ENCODE assay signal across 8 cellular contexts in the genomic region with DNA sequence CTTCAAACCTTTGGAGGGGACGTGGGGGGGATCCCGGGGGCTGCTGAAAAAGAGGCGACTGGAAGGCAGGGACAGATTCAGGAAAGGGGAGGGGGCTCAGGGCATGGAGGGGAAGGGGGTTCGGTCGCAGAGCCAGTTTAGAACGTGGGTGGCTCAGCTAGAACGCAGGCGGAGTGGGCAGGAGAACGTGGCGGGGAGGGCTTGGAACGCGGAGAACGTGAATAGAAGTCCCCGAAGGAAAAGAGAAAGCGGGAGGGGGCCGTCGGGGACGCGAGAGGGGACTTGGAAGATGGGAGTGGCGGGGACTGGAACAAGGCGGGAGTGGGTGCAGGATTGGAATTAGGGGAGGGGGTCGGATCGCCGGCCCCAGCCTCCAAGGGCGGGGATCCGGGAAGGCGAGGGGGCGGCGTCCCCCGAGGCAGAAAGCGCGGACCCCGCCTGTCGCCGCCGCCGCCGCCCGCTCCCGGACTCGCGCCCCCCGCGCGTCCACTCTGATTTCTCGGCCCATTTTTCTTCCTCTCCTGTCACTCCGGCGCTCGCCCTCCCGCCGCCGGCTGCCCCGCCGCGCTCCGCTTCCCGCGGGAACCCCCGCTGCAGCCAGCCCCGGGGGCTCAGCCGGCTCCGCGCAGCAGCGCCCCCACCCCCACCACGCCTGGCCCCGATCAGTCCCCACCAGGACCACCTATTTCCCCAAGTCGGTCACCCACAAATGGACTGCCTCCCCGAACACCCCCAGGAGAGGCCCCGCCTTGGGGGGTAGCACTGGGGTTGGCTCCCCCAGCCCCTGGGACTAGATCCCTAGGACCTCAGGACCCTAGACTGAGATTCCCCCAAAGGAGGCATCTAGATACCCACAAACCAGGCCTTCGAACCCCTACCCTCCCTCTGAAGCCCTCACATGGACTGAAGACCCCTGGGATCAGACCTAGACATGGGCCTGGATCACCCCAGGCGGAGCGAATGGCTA. TPM values are rescaled to one million over a fixed set of nuclear protein-coding genes. Genes with fewer than 3 reads are reported as not detected.
DNase-seq lines count a peak whose midpoint lies in the region; ATAC-seq and TF ChIP-seq lines count a peak whose summit lies in the region.

No MANE protein-coding gene starts in this region.

- intact Hi-C loops in left ventricle myocardium superior (cut with micrococcal nuclease) (no loop called here), lower lobe of right lung (cut with DNase I) (no loop called here), vagina (cut with DNase I) (no loop called here)

- H3K27ac Mint-ChIP-seq in activated naive CD8-positive, alpha-beta T cell treated with anti-CD3 and anti-CD28 coated beads for 36 hours, result peak overlapping the region; percentile 87

- no peaks in the 10 kb centered on the region for H3K9me3 Mint-ChIP-seq in activated naive CD8-positive, alpha-beta T cell treated with anti-CD3 and anti-CD28 coated beads for 36 hours

- H3K9me3 ChIP-seq in right atrium auricular region (no peaks in the 10 kb centered on the region), lower lobe of right lung (no peaks in the 10 kb centered on the region), vagina (no peaks in the 10 kb centered on the region)

- peak overlapping the region in 1 of 2 donors; percentile 4 for H3K27ac ChIP-seq in right atrium auricular region
- no peak overlapping the region for H3K27ac ChIP-seq in lower lobe of right lung
- no peak overlapping the region for H3K27ac ChIP-seq in vagina

- H3K4me3 ChIP-seq in right atrium auricular region, result peak overlapping the region; percentile 31 to 58
- peak overlapping the region; percentile 52 for H3K4me3 ChIP-seq in lower lobe of right lung
- H3K4me3 ChIP-seq in vagina, result peak overlapping the region; percentile 29 to 41

- no peaks in the 10 kb centered on the region for H3K36me3 ChIP-seq in right atrium auricular region
- no peaks in the 10 kb centered on the region for H3K36me3 ChIP-seq in lower lobe of right lung
- no peaks in the 10 kb centered on the region for H3K36me3 ChIP-seq in vagina

- peaks cover 5% of the 10 kb centered on the region for H3K27me3 Mint-ChIP-seq in activated naive CD8-positive, alpha-beta T cell treated with anti-CD3 and anti-CD28 coated beads for 36 hours

- no peak for TF ChIP-seq CTCF in right atrium auricular region (IDR thresholded peaks at IDR 0.05)
- TF ChIP-seq CTCF in lower lobe of right lung (IDR thresholded peaks at IDR 0.05), result no peak
- TF ChIP-seq CTCF in vagina (IDR thresholded peaks at IDR 0.05), result no peak

- DNase-seq in right atrium auricular region (ENCODE audit: low spot score), result no peak
- DNase-seq in left ventricle myocardium superior, result no peak
- no peak for DNase-seq in activated naive CD8-positive, alpha-beta T cell treated with anti-CD3 and anti-CD28 coated beads for 36 hours
- no peak for DNase-seq in lower lobe of right lung
- DNase-seq in vagina (ENCODE audit: extremely low spot score in 2 of 2), result no peak

- TF ChIP-seq POLR2A in vagina (IDR thresholded peaks at IDR 0.05), result no peak

- no peak for ATAC-seq in left ventricle myocardium superior
- peak in 1 of 2 donors; percentile 36 for ATAC-seq in lower lobe of right lung
- ATAC-seq in HG03280 (IDR thresholded peaks at IDR 0.05; ENCODE audit: unreplicated experiment), result no peak
- ATAC-seq in GM21786 (IDR thresholded peaks at IDR 0.05; ENCODE audit: unreplicated experiment), result no peak
- no peak for ATAC-seq in HG03457 (IDR thresholded peaks at IDR 0.05; ENCODE audit: unreplicated experiment)

- peaks cover 0 to 18% of the 10 kb centered on the region in 2 donors for H3K4me1 ChIP-seq in right atrium auricular region
- H3K4me1 ChIP-seq in lower lobe of right lung, result peaks cover 15% of the 10 kb centered on the region
- H3K4me1 ChIP-seq in vagina, result peaks cover 22% of the 10 kb centered on the region

- peak overlapping the region; percentile 84 for H3K4me3 Mint-ChIP-seq in activated naive CD8-positive, alpha-beta T cell treated with anti-CD3 and anti-CD28 coated beads for 36 hours

- peaks cover 0 to 17% of the 10 kb centered on the region in 2 donors for H3K27me3 ChIP-seq in right atrium auricular region
- peaks cover 28% of the 10 kb centered on the region for H3K27me3 ChIP-seq in lower lobe of right lung (ENCODE audit: low read depth)
- peaks cover 14% of the 10 kb centered on the region for H3K27me3 ChIP-seq in vagina

- H3K36me3 Mint-ChIP-seq in activated naive CD8-positive, alpha-beta T cell treated with anti-CD3 and anti-CD28 coated beads for 36 hours, result no peaks in the 10 kb centered on the region

- H3K4me1 Mint-ChIP-seq in activated naive CD8-positive, alpha-beta T cell treated with anti-CD3 and anti-CD28 coated beads for 36 hours, result peaks cover 38% of the 10 kb centered on the region

RNA-seq across cellular contexts. Expression of gene ERFL, which starts 12.5 kb away (rescaled TPM):
- total RNA-seq in right atrium auricular region (not detected), left ventricle myocardium superior (not detected), lower lobe of right lung (0.41 TPM), vagina (0.49 TPM)
- total RNA-seq in activated naive CD8-positive, alpha-beta T cell treated with anti-CD3 and anti-CD28 coated beads for 36 hours, result 1 to 10 TPM; 1.1 to 1.2 TPM

RNA-seq across cellular contexts. Expression of gene RABAC1, which starts 18.4 kb away (rescaled TPM):
- total RNA-seq in right atrium auricular region (100 to 1,000 TPM; 123 to 167 TPM), left ventricle myocardium superior (61.0 TPM), lower lobe of right lung (132 TPM), vagina (263 TPM)
- 10 to 100 TPM; 46.9 to 50.7 TPM for total RNA-seq in activated naive CD8-positive, alpha-beta T cell treated with anti-CD3 and anti-CD28 coated beads for 36 hours

RNA-seq across cellular contexts. Expression of gene ATP1A3, which starts 53.3 kb away (rescaled TPM):
- total RNA-seq in right atrium auricular region, result 100 to 1,000 TPM in 1 of 2 donors, 10 to 100 TPM in 1; 81.4 to 223 TPM
- 416 TPM for total RNA-seq in left ventricle myocardium superior
- total RNA-seq in activated naive CD8-positive, alpha-beta T cell treated with anti-CD3 and anti-CD28 coated beads for 36 hours, result 1 to 10 TPM; 4.3 to 4.8 TPM
- total RNA-seq in lower lobe of right lung, result 0.97 TPM
- 4.7 TPM for total RNA-seq in vagina

RNA-seq across cellular contexts. Expression of gene ARHGEF1, which starts 57.7 kb away (rescaled TPM):
- total RNA-seq in right atrium auricular region, result 10 to 100 TPM; 27.3 to 45.8 TPM
- 26.9 TPM for total RNA-seq in left ventricle myocardium superior
- 100 to 1,000 TPM; 285 to 295 TPM for total RNA-seq in activated naive CD8-positive, alpha-beta T cell treated with anti-CD3 and anti-CD28 coated beads for 36 hours
- 206 TPM for total RNA-seq in lower lobe of right lung
- total RNA-seq in vagina, result 114 TPM

Comparison
In these comparisons a context has a peak if more than half of its experiments do, and no peak if none do; other contexts are left out.
1. RNA of gene ATP1A3, which starts 53.3 kb away (total RNA-seq): 416 TPM in left ventricle myocardium superior (single experiment) and 81.4 to 223 TPM in right atrium auricular region; 4.3 to 4.8 TPM in activated naive CD8-positive, alpha-beta T cell treated with anti-CD3 and anti-CD28 coated beads for 36 hours, 4.7 TPM in vagina (single experiment) and 0.97 TPM in lower lobe of right lung (single experiment); every median in the first group is over 10 times any median in the second.
2. Peak in every context shown above with its lines, with median percentiles within 50 percentile points of each other: H3K4me3 ChIP-seq.